In the genomic region with DNA sequence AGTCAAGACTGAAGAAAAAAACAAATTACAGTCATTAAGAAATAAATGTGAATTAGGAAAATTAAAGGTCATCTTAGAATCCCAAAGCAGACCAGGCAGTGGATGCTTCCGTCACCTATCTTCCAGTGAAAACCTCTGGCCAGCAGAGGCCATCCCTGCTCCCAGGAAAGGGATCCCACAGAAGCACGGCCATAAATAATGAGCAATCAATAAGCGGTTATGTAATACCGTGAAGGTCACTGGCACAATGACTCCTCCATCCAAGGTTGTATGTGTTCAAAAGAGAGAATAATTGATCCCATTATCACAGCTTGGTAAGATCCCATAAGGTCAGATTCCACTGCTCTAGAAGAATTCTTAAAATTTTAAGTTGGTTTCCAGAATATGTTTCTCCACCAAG, we compare ENCODE assay signal across 1 cellular context.
TF ChIP-seq lines count a peak whose summit lies in the region.

No MANE protein-coding gene starts in this region.

TF ChIP-seq in HepG2, 621 proteins besides CTCF, POLR2A, EP300 and RAD21 (continued from another document):
- TF ChIP-seq, protein P1, sequence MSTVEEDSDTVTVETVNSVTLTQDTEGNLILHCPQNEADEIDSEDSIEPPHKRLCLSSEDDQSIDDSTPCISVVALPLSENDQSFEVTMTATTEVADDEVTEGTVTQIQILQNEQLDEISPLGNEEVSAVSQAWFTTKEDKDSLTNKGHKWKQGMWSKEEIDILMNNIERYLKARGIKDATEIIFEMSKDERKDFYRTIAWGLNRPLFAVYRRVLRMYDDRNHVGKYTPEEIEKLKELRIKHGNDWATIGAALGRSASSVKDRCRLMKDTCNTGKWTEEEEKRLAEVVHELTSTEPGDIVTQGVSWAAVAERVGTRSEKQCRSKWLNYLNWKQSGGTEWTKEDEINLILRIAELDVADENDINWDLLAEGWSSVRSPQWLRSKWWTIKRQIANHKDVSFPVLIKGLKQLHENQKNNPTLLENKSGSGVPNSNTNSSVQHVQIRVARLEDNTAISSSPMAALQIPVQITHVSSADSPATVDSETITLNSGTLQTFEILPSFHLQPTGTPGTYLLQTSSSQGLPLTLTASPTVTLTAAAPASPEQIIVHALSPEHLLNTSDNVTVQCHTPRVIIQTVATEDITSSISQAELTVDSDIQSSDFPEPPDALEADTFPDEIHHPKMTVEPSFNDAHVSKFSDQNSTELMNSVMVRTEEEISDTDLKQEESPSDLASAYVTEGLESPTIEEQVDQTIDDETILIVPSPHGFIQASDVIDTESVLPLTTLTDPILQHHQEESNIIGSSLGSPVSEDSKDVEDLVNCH (CRISPR knock-in tag; IDR thresholded peaks at IDR 0.05) = no peak
- TF ChIP-seq LCORL (IDR thresholded peaks at IDR 0.05) = no peak
- TF ChIP-seq LCORL (CRISPR knock-in tag; IDR thresholded peaks at IDR 0.05) = peak; percentile 36; the same call in 1 of the 2 replicates
- TF ChIP-seq FOXA1 (IDR thresholded peaks at IDR 0.05) = no peak
- TF ChIP-seq FOXA1 (CRISPR knock-in tag; IDR thresholded peaks at IDR 0.05) = no peak
- peak; percentile 56; the same call in 1 of the 2 replicates for TF ChIP-seq FOXO1 (CRISPR knock-in tag; IDR thresholded peaks at IDR 0.05)
- TF ChIP-seq, protein P2, sequence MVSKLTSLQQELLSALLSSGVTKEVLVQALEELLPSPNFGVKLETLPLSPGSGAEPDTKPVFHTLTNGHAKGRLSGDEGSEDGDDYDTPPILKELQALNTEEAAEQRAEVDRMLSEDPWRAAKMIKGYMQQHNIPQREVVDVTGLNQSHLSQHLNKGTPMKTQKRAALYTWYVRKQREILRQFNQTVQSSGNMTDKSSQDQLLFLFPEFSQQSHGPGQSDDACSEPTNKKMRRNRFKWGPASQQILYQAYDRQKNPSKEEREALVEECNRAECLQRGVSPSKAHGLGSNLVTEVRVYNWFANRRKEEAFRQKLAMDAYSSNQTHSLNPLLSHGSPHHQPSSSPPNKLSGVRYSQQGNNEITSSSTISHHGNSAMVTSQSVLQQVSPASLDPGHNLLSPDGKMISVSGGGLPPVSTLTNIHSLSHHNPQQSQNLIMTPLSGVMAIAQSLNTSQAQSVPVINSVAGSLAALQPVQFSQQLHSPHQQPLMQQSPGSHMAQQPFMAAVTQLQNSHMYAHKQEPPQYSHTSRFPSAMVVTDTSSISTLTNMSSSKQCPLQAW (CRISPR knock-in tag; IDR thresholded peaks at IDR 0.05) = 0 out of 2 replicates have a peak, but pooled peaks have one; percentile 35
- TF ChIP-seq HIC2 (CRISPR knock-in tag; IDR thresholded peaks at IDR 0.05; ENCODE audit: low read depth) = no peak
- 0 out of 2 replicates have a peak, but pooled peaks have one; percentile 23 for TF ChIP-seq NCOA2 (CRISPR knock-in tag; IDR thresholded peaks at IDR 0.05)
- TF ChIP-seq ZNF749 (CRISPR knock-in tag; IDR thresholded peaks at IDR 0.05; ENCODE audit: borderline replicate concordance) = no peak
- TF ChIP-seq ZNF576 (CRISPR knock-in tag; IDR thresholded peaks at IDR 0.05) = no peak
- TF ChIP-seq SALL1 (CRISPR knock-in tag; IDR thresholded peaks at IDR 0.05) = peak; percentile 81
- TF ChIP-seq NFE2 (CRISPR knock-in tag; IDR thresholded peaks at IDR 0.05) = no peak
- TF ChIP-seq GFI1 (CRISPR knock-in tag; IDR thresholded peaks at IDR 0.05; ENCODE audit: borderline replicate concordance) = 0 out of 2 replicates have a peak, but pooled peaks have one; percentile 21
- peak; percentile 59; the same call in 1 of the 2 replicates for TF ChIP-seq KLF6 (CRISPR knock-in tag; IDR thresholded peaks at IDR 0.05)
- no peak for TF ChIP-seq PAWR (CRISPR knock-in tag; IDR thresholded peaks at IDR 0.05; ENCODE audit: borderline replicate concordance)
- TF ChIP-seq ARNT2 (CRISPR knock-in tag; IDR thresholded peaks at IDR 0.05; ENCODE audit: low read depth) = no peak
- no peak for TF ChIP-seq ZNF446 (CRISPR knock-in tag; IDR thresholded peaks at IDR 0.05)
- TF ChIP-seq ETV5 (CRISPR knock-in tag; IDR thresholded peaks at IDR 0.05; ENCODE audit: borderline replicate concordance) = peak; percentile 18; the same call in 1 of the 2 replicates
- TF ChIP-seq REPIN1 (CRISPR knock-in tag; IDR thresholded peaks at IDR 0.05; ENCODE audit: borderline replicate concordance, low read depth) = peak; percentile 36; the same call in 1 of the 2 replicates
- no peak for TF ChIP-seq YEATS4 (CRISPR knock-in tag; IDR thresholded peaks at IDR 0.05; ENCODE audit: borderline replicate concordance)
- TF ChIP-seq, protein P3, sequence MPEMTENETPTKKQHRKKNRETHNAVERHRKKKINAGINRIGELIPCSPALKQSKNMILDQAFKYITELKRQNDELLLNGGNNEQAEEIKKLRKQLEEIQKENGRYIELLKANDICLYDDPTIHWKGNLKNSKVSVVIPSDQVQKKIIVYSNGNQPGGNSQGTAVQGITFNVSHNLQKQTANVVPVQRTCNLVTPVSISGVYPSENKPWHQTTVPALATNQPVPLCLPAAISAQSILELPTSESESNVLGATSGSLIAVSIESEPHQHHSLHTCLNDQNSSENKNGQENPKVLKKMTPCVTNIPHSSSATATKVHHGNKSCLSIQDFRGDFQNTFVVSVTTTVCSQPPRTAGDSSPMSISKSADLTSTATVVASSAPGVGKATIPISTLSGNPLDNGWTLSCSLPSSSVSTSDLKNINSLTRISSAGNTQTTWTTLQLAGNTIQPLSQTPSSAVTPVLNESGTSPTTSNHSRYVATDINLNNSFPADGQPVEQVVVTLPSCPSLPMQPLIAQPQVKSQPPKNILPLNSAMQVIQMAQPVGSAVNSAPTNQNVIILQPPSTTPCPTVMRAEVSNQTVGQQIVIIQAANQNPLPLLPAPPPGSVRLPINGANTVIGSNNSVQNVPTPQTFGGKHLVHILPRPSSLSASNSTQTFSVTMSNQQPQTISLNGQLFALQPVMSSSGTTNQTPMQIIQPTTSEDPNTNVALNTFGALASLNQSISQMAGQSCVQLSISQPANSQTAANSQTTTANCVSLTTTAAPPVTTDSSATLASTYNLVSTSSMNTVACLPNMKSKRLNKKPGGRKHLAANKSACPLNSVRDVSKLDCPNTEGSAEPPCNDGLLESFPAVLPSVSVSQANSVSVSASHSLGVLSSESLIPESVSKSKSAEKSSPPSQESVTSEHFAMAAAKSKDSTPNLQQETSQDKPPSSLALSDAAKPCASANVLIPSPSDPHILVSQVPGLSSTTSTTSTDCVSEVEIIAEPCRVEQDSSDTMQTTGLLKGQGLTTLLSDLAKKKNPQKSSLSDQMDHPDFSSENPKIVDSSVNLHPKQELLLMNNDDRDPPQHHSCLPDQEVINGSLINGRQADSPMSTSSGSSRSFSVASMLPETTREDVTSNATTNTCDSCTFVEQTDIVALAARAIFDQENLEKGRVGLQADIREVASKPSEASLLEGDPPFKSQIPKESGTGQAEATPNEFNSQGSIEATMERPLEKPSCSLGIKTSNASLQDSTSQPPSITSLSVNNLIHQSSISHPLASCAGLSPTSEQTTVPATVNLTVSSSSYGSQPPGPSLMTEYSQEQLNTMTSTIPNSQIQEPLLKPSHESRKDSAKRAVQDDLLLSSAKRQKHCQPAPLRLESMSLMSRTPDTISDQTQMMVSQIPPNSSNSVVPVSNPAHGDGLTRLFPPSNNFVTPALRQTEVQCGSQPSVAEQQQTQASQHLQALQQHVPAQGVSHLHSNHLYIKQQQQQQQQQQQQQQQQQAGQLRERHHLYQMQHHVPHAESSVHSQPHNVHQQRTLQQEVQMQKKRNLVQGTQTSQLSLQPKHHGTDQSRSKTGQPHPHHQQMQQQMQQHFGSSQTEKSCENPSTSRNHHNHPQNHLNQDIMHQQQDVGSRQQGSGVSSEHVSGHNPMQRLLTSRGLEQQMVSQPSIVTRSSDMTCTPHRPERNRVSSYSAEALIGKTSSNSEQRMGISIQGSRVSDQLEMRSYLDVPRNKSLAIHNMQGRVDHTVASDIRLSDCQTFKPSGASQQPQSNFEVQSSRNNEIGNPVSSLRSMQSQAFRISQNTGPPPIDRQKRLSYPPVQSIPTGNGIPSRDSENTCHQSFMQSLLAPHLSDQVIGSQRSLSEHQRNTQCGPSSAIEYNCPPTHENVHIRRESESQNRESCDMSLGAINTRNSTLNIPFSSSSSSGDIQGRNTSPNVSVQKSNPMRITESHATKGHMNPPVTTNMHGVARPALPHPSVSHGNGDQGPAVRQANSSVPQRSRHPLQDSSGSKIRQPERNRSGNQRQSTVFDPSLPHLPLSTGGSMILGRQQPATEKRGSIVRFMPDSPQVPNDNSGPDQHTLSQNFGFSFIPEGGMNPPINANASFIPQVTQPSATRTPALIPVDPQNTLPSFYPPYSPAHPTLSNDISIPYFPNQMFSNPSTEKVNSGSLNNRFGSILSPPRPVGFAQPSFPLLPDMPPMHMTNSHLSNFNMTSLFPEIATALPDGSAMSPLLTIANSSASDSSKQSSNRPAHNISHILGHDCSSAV (CRISPR knock-in tag; IDR thresholded peaks at IDR 0.05; ENCODE audit: borderline replicate concordance) = no peak
- no peak for TF ChIP-seq FOXJ3 (CRISPR knock-in tag; IDR thresholded peaks at IDR 0.05; ENCODE audit: borderline replicate concordance)
- TF ChIP-seq ISL2 (CRISPR knock-in tag; IDR thresholded peaks at IDR 0.05) = no peak
- TF ChIP-seq, protein P4, sequence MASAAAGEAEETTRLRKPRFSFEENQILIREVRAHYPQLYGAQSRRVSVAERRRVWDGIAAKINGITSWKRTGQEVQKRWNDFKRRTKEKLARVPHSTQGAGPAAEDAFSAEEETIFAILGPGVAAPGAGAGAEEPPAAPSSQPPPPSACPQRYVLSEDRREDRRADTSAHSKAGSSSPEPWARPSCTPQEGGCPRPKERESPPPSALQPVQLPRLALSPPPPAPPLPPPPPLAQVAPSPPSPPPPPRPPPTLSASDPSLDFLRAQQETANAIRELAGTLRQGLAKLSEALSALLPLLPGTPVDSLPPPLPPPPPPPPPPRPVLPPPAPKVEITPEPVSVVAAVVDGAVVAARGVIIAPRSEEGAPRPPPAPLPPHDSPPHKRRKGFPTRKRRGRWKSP (CRISPR knock-in tag; IDR thresholded peaks at IDR 0.05) = peak; percentile 55; the same call in 1 of the 2 replicates
- TF ChIP-seq, protein P5, sequence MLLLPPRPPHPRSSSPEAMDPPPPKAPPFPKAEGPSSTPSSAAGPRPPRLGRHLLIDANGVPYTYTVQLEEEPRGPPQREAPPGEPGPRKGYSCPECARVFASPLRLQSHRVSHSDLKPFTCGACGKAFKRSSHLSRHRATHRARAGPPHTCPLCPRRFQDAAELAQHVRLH (CRISPR knock-in tag; IDR thresholded peaks at IDR 0.05; ENCODE audit: borderline replicate concordance, low read depth) = peak; percentile 26; the same call in 1 of the 2 replicates
- TF ChIP-seq ZFP82 (CRISPR knock-in tag; IDR thresholded peaks at IDR 0.05; ENCODE audit: borderline replicate concordance) = no peak
- peak; percentile 55; the same call in 1 of the 2 replicates for TF ChIP-seq KAT8 (CRISPR knock-in tag; IDR thresholded peaks at IDR 0.05)
- TF ChIP-seq ZNF333 (CRISPR knock-in tag; IDR thresholded peaks at IDR 0.05; ENCODE audit: borderline replicate concordance) = no peak
- TF ChIP-seq CREB1 (IDR thresholded peaks at IDR 0.05) = no peak
- TF ChIP-seq CREB1 (CRISPR knock-in tag; IDR thresholded peaks at IDR 0.05) = peak; percentile 61; the same call in 1 of the 2 replicates
- TF ChIP-seq, protein P6, sequence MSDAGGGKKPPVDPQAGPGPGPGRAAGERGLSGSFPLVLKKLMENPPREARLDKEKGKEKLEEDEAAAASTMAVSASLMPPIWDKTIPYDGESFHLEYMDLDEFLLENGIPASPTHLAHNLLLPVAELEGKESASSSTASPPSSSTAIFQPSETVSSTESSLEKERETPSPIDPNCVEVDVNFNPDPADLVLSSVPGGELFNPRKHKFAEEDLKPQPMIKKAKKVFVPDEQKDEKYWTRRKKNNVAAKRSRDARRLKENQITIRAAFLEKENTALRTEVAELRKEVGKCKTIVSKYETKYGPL (CRISPR knock-in tag; IDR thresholded peaks at IDR 0.05) = peak; percentile 91; the same call in 1 of the 2 replicates
- peak; percentile 87 for TF ChIP-seq POGZ (CRISPR knock-in tag; IDR thresholded peaks at IDR 0.05)
- TF ChIP-seq SMAD9 (CRISPR knock-in tag; IDR thresholded peaks at IDR 0.05) = no peak
- TF ChIP-seq FOXA3 (CRISPR knock-in tag; IDR thresholded peaks at IDR 0.05) = no peak
- TF ChIP-seq GATAD2A (CRISPR knock-in tag; IDR thresholded peaks at IDR 0.05) = peak; percentile 93
- TF ChIP-seq, protein P7, sequence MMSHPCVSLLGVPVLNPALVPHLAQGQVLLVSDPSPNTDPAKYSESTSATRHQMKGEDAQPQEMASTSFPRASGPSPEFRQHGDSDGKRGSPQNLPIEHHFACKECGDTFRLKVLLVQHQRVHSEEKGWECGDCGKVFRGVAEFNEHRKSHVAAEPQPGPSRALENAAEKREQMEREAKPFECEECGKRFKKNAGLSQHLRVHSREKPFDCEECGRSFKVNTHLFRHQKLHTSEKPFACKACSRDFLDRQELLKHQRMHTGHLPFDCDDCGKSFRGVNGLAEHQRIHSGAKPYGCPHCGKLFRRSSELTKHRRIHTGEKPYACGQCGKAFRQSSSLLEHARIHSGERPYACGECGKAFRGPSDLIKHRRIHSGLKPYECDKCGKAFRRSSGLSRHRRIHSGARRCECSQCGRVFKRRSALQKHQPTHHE (CRISPR knock-in tag; IDR thresholded peaks at IDR 0.05; ENCODE audit: borderline replicate concordance) = no peak
- TF ChIP-seq SRSF4 (IDR thresholded peaks at IDR 0.05; ENCODE audit: low read depth, low read length, poor library complexity, severe bottlenecking) = no peak
- TF ChIP-seq TEAD3 (CRISPR knock-in tag; optimal IDR thresholded peaks at IDR 0.05; ENCODE audit: borderline replicate concordance) = peak; percentile 28
- TF ChIP-seq ZNF614 (CRISPR knock-in tag; IDR thresholded peaks at IDR 0.05; ENCODE audit: borderline replicate concordance) = 0 out of 2 replicates have a peak, but pooled peaks have one; percentile 56
- TF ChIP-seq ZNF629 (CRISPR knock-in tag; conservative IDR thresholded peaks at IDR 0.05) = no peak
